Comparison of ENCODE assay signal across 22 cellular contexts in the genomic region with DNA sequence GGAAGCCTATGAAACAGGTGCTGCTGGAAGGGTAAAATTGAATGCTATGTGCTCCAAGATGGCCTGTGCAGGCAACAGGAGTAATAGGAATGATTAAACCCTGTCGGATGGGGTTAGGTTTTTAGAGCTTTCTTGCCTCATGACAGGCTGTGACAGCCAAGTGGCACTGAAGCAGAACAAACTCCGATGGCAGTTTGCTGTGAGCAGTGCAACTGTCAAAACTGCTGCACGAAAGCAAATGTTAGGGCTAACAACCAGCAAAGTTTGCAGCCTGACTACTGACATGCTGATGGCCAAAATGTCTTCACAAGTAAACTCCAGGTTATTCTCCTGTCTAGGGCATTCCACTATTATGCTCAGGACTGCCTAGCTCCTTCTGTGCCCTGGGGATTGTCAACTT.
A peak's percentile ranks its signal among the peaks of the same experiment; 100 is the strongest.
DNase-seq lines count a peak whose midpoint lies in the region; ATAC-seq, FAIRE-seq and TF ChIP-seq lines count a peak whose summit lies in the region.
"Had no signal": no experiment of that assay in that cellular context is flagged by ENCODE, and none has a peak within 500 bp of the region (broad histone marks: within the 10 kb centered on the region; RNA-seq: fewer than 3 reads in every experiment).

No MANE protein-coding gene starts in this region.

- no peak for TF ChIP-seq POLR2A in H1 (IDR thresholded peaks at IDR 0.05; ENCODE audit: control extremely low read depth in 1 of 2, low read depth in 2 of 2, low read length in 2 of 2)

- H3K27ac ChIP-seq in H1 (ENCODE audit: low read depth, low read length) (no peak overlapping the region), neural progenitor cell (no peak overlapping the region)
- H3K27ac ChIP-seq: PC-9, RWPE1 had no signal

- H3K79me2 ChIP-seq in H1 (ENCODE audit: control insufficient read depth in 1 of 2, insufficient read depth in 2 of 2, low read length in 2 of 2) (no peaks in the 10 kb centered on the region), neural progenitor cell (ENCODE audit: low read depth) (no peaks in the 10 kb centered on the region)

- no peak overlapping the region for H3K14ac ChIP-seq in H1 (ENCODE audit: insufficient read length)

- FAIRE-seq in H1 (lab: Jason Lieb, UNC): no peak
- FAIRE-seq: A204.1, GM12891, H54 had no signal

- DNase-seq in Ammon's horn (ENCODE audit: low spot score): peak; percentile 12
- DNase-seq in NCI-H460 (ENCODE audit: extremely low read depth, low read depth): peak; percentile 15
- no peak for DNase-seq in H1 (ENCODE audit: low read depth in 1 of 2, low spot score in 2 of 2)
- DNase-seq in neural progenitor cell (ENCODE audit: low spot score): no peak
- DNase-seq in NCI-H748 treated with DMSO at 0.1 percent for 48 hours (lab: John Stamatoyannopoulos, UW): no peak
- no peak for DNase-seq in NCI-H187 (lab: John Stamatoyannopoulos, UW)
- no peak for DNase-seq in stimulated activated naive CD4-positive, alpha-beta T cell (lab: John Stamatoyannopoulos, UW)
- DNase-seq: CD4-positive, alpha-beta memory T cell; DMS53; EL; KBM-7; NCI-H187 treated with DMSO at 0.1 percent for 48 hours; NCI-H2171 treated with DMSO at 0.1 percent for 48 hours; NCI-H446; NCI-H82; PC-9; SIG-M5 had no signal

- peaks cover 34% of the 10 kb centered on the region for H3K4me1 Mint-ChIP-seq in neural progenitor cell
- H3K4me1 Mint-ChIP-seq: CD4-positive, alpha-beta memory T cell had no signal

- H3K56ac ChIP-seq in H1 (replicated peaks; ENCODE audit: insufficient read length, low read depth, low read length): no peak overlapping the region

- no peak overlapping the region for H2BK20ac ChIP-seq in H1 (ENCODE audit: low read length)

- no peak overlapping the region for H4K5ac ChIP-seq in H1 (ENCODE audit: insufficient read length, low read depth, low read length)

- H3K36me3 Mint-ChIP-seq in neural progenitor cell: no peaks in the 10 kb centered on the region
- H3K36me3 Mint-ChIP-seq: CD4-positive, alpha-beta memory T cell had no signal

- H3K9ac ChIP-seq in H1 (replicated peaks in 1 of 4; ENCODE audit: extremely low read depth in 1 of 4, low read depth in 3 of 4, low read length in 3 of 4) (no peak overlapping the region), neural progenitor cell (no peak overlapping the region)

- no peaks in the 10 kb centered on the region for H3K36me3 ChIP-seq in H1 (ENCODE audit: control insufficient read depth in 2 of 4, insufficient read depth in 4 of 4, low read length in 3 of 4)
- H3K36me3 ChIP-seq in neural progenitor cell: no peaks in the 10 kb centered on the region

- no peak for ATAC-seq in GM18867 (IDR thresholded peaks at IDR 0.05; ENCODE audit: unreplicated experiment)

- no peaks in the 10 kb centered on the region for H3K27me3 Mint-ChIP-seq in neural progenitor cell (ENCODE audit: insufficient read depth, low read depth)
- H3K27me3 Mint-ChIP-seq: CD4-positive, alpha-beta memory T cell had no signal

- H2AFZ ChIP-seq in H1 (ENCODE audit: low read length) (peak overlapping the region; percentile 6; the same call in 1 of the 2 replicates), neural progenitor cell (replicated peaks) (no peak overlapping the region)
- H2AFZ ChIP-seq: PC-9 had no signal

- POLR2A ChIA-PET in H1 (lab: Charles Lee; ENCODE audit: partially characterized antibody): no interaction called here

- peak overlapping the region; percentile 29; the same call in 1 of the 2 replicates for H3K18ac ChIP-seq in H1 (ENCODE audit: extremely low read depth, low read length)

- H4K91ac ChIP-seq in H1 (replicated peaks; ENCODE audit: insufficient read length, low read length): no peak overlapping the region

- no peak overlapping the region for H4K8ac ChIP-seq in H1 (ENCODE audit: extremely low read depth, insufficient read depth, low read length)

- H3K4ac ChIP-seq in H1 (replicated peaks; ENCODE audit: insufficient read length, low read depth, low read length): no peak overlapping the region

- WGBS in H1 (ENCODE audit: extremely low coverage in 1 of 2, insufficient coverage in 1 of 2, insufficient read length in 1 of 2, insufficient replicate concordance in 2 of 2, low coverage in 1 of 2, low lambda C conversion rate in 2 of 2, missing lambda C conversion rate in 1 of 2), 2 experiments: 83% methylated on average over 3 of the region's 3 CpGs; no CpG with 5 or more reads in 1 of the 2 experiments

- H3K23ac ChIP-seq in H1 (ENCODE audit: insufficient read length): no peak overlapping the region

- no peak overlapping the region for H2BK15ac ChIP-seq in H1 (ENCODE audit: low read length)

- H3K79me1 ChIP-seq in H1 (ENCODE audit: low read depth, low read length): no peaks in the 10 kb centered on the region

- peaks cover 0 to 7% (median 6%) of the 10 kb centered on the region in 4 experiments; a peak in 3 of 7 replicates for H3K4me1 ChIP-seq in H1 (replicated peaks in 1 of 4; ENCODE audit: control insufficient read depth in 3 of 4, insufficient read depth in 4 of 4, low read length in 3 of 4)
- peaks cover 32% of the 10 kb centered on the region for H3K4me1 ChIP-seq in neural progenitor cell

- H2BK12ac ChIP-seq in H1 (ENCODE audit: low read depth, low read length): no peak overlapping the region

- no peaks in the 10 kb centered on the region for H4K20me1 ChIP-seq in H1 (replicated peaks in 1 of 2; ENCODE audit: control insufficient read depth in 1 of 2, insufficient read depth in 2 of 2, low read length in 2 of 2)
- no peaks in the 10 kb centered on the region for H4K20me1 ChIP-seq in neural progenitor cell (ENCODE audit: low read depth)

- no peak for TF ChIP-seq EP300 in H1 (IDR thresholded peaks at IDR 0.05; ENCODE audit: borderline replicate concordance in 1 of 2, low read depth in 2 of 2, low read length in 2 of 2)

- no peak overlapping the region for H3K4me3 Mint-ChIP-seq in neural progenitor cell
- H3K4me3 Mint-ChIP-seq: CD4-positive, alpha-beta memory T cell had no signal

- H3K9me3 ChIP-seq in H1 (ENCODE audit: insufficient read depth in 2 of 2, low read depth in 1 of 2, low read length in 1 of 2) (no peaks in the 10 kb centered on the region), neural progenitor cell (ENCODE audit: low read depth) (no peaks in the 10 kb centered on the region)

- TF ChIP-seq CTCF in H1 (IDR thresholded peaks at IDR 0.05; ENCODE audit: control extremely low read depth in 1 of 3, insufficient read depth in 1 of 3, low read depth in 1 of 3, low read length in 3 of 3) (no peak), neural progenitor cell (IDR thresholded peaks at IDR 0.05) (no peak)

- H2BK120ac ChIP-seq in H1 (replicated peaks; ENCODE audit: low read depth, low read length): no peak overlapping the region

- peaks cover 3% of the 10 kb centered on the region for H3K9me3 Mint-ChIP-seq in neural progenitor cell

- H3K4me3 ChIP-seq in H1 (ENCODE audit: extremely low read depth in 1 of 4, insufficient read depth in 2 of 4, low read depth in 3 of 4, low read length in 4 of 4) (no peak overlapping the region), neural progenitor cell (no peak overlapping the region)
- H3K4me3 ChIP-seq: PC-9 had no signal

- H3K4me2 ChIP-seq in H1 (ENCODE audit: insufficient read depth in 1 of 2, low read depth in 2 of 2, low read length in 2 of 2) (no peak overlapping the region), neural progenitor cell (no peak overlapping the region)
- H3K4me2 ChIP-seq: PC-9 had no signal

- H2AK5ac ChIP-seq in H1 (ENCODE audit: low read depth, low read length): no peak overlapping the region

- H3K27ac Mint-ChIP-seq in neural progenitor cell: peak overlapping the region; percentile 50
- H3K27ac Mint-ChIP-seq: CD4-positive, alpha-beta memory T cell had no signal

- CTCF ChIA-PET in H1 (lab: Charles Lee; ENCODE audit: partially characterized antibody): no interaction called here

- H3K23me2 ChIP-seq in H1 (ENCODE audit: low read depth, low read length): no peaks in the 10 kb centered on the region; the same call in 1 of the 2 replicates

- TF ChIP-seq RAD21 in H1 (IDR thresholded peaks at IDR 0.05 in 1 of 2, conservative IDR thresholded peaks at IDR 0.05 in 1 of 2; ENCODE audit: low read depth in 2 of 2, low read length in 2 of 2): no peak

- H3F3A ChIP-seq in neural progenitor cell (ENCODE audit: low read depth): no peaks in the 10 kb centered on the region

- H3K27me3 ChIP-seq in H1 (replicated peaks in 1 of 4; ENCODE audit: control insufficient read depth in 3 of 4, extremely low read depth in 1 of 4, insufficient read depth in 3 of 4, low read length in 3 of 4): no peaks in the 10 kb centered on the region
- no peaks in the 10 kb centered on the region for H3K27me3 ChIP-seq in neural progenitor cell

- H2BK5ac ChIP-seq in H1 (ENCODE audit: low read depth, low read length): no peak overlapping the region

TF ChIP-seq in H1, 55 proteins besides CTCF, POLR2A, EP300 and RAD21:
- TF ChIP-seq ZNF274 (IDR thresholded peaks at IDR 0.05; ENCODE audit: borderline replicate concordance, extremely low read depth, low read length) (no peak), SRF (IDR thresholded peaks at IDR 0.05; ENCODE audit: low read depth, low read length) (no peak)

Comparison
In these comparisons a context has a peak if more than half of its experiments do, and no peak if none do; other contexts are left out.
1. DNase-seq: peak in Ammon's horn (single experiment) and NCI-H460 (single experiment); none in H1 (0 of 2), neural progenitor cell (single experiment), NCI-H748 treated with DMSO at 0.1 percent for 48 hours (single experiment), NCI-H187 (0 of 2) and stimulated activated naive CD4-positive, alpha-beta T cell (0 of 6).